In the genomic region with DNA sequence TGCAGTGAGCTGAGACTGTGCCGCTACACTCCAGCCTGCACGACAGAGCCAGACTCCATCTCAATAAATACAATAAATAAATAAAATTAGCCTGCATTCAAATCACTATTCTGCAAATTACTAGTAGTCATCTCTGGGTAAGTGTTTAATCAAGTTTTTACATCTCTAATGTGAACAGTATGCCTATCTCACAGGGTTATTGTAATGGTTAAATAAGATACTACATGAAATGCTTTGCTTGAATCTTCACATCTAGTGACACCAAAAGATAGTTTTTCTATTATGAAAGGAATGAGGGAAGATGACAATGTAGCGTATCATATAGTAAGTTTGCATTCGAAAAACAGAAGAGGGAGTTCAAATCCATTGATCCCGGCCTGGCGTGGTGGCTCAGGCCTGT, we compare ENCODE assay signal across 12 cellular contexts. TPM values are rescaled to one million over a fixed set of nuclear protein-coding genes. Genes with fewer than 3 reads are reported as not detected.
DNase-seq lines count a peak whose midpoint lies in the region; ATAC-seq and TF ChIP-seq lines count a peak whose summit lies in the region.
"Had no signal": no experiment of that assay in that cellular context is flagged by ENCODE, and none has a peak within 500 bp of the region (broad histone marks: within the 10 kb centered on the region; RNA-seq: fewer than 3 reads in every experiment).

No MANE protein-coding gene starts in this region.

- no peak for TF ChIP-seq CTCF in HFF-Myc (IDR thresholded peaks at IDR 0.05; ENCODE audit: low read depth, low read length, missing control alignments)
- no peak for TF ChIP-seq CTCF in nephron (IDR thresholded peaks at IDR 0.05; ENCODE audit: unreplicated experiment in 3 of 3)
- TF ChIP-seq CTCF in Peyer's patch (IDR thresholded peaks at IDR 0.05), result no peak

- no peak overlapping the region for H3K4me3 ChIP-seq in CD8-positive, alpha-beta memory T cell (ENCODE audit: low read length)
- H3K4me3 ChIP-seq in HFF-Myc (replicated peaks; ENCODE audit: low read depth, low read length) (peak overlapping the region; percentile 6), Peyer's patch (no peak overlapping the region)

- H3K27ac Mint-ChIP-seq in CD8-positive, alpha-beta memory T cell, result peak overlapping the region; percentile 3 to 96 (median 65)
- peak overlapping the region; percentile 44 for H3K27ac Mint-ChIP-seq in activated naive CD8-positive, alpha-beta T cell treated with anti-CD3 and anti-CD28 coated beads, Interleukin-2, amount 10 ng/mL, durations not matched to agents 7 days and 5 days
- H3K27ac Mint-ChIP-seq in nephron, result peak overlapping the region; percentile 56 to 88 (median 86)

- no peaks in the 10 kb centered on the region for H3K9me3 Mint-ChIP-seq in CD8-positive, alpha-beta memory T cell
- H3K9me3 Mint-ChIP-seq in activated naive CD8-positive, alpha-beta T cell treated with anti-CD3 and anti-CD28 coated beads, Interleukin-2, amount 10 ng/mL, durations not matched to agents 7 days and 5 days, result no peaks in the 10 kb centered on the region
- no peaks in the 10 kb centered on the region for H3K9me3 Mint-ChIP-seq in nephron

- peaks cover 42% of the 10 kb centered on the region for H3K36me3 ChIP-seq in CD8-positive, alpha-beta memory T cell (ENCODE audit: insufficient read depth, low read length)
- H3K36me3 ChIP-seq in Peyer's patch, result peaks cover 0 to 34% (median 0%) of the 10 kb centered on the region in 3 donors

- peaks cover 9 to 51% (median 13%) of the 10 kb centered on the region in 3 donors for H3K36me3 Mint-ChIP-seq in CD8-positive, alpha-beta memory T cell
- peaks cover 20% of the 10 kb centered on the region for H3K36me3 Mint-ChIP-seq in activated naive CD8-positive, alpha-beta T cell treated with anti-CD3 and anti-CD28 coated beads, Interleukin-2, amount 10 ng/mL, durations not matched to agents 7 days and 5 days
- peaks cover 51% of the 10 kb centered on the region for H3K36me3 Mint-ChIP-seq in nephron (ENCODE audit: low read depth)

- H3K27ac ChIP-seq in CD8-positive, alpha-beta memory T cell (ENCODE audit: low read depth, low read length), result no peak overlapping the region
- H3K27ac ChIP-seq in Peyer's patch, result no peak overlapping the region

- ATAC-seq in activated naive CD8-positive, alpha-beta T cell treated with anti-CD3 and anti-CD28 coated beads, Interleukin-2, amount 10 ng/mL, durations not matched to agents 7 days and 5 days (ENCODE audit: low read depth), result no peak
- ATAC-seq in HG03378 (IDR thresholded peaks at IDR 0.05; ENCODE audit: unreplicated experiment), result no peak
- ATAC-seq: sciatic nerve had no signal

- CTCF ChIA-PET in CD8-positive, alpha-beta memory T cell (lab: Charles Lee), result interaction anchor here (0.5 to 4.9 kb wide), 5 partner anchors 27 to 110 kb away, joined by 3 to 36 read pairs (median 5); a partner anchor contains a TSS

- DNase-seq in CD8-positive, alpha-beta memory T cell, result no peak
- DNase-seq in HFF-Myc (ENCODE audit: extremely low read depth, low read depth), result no peak
- DNase-seq in activated naive CD8-positive, alpha-beta T cell treated with anti-CD3 and anti-CD28 coated beads, Interleukin-2, amount 10 ng/mL, durations not matched to agents 7 days and 5 days, result no peak
- DNase-seq in Peyer's patch, result no peak
- DNase-seq in D341Med (ENCODE audit: low spot score), result no peak
- DNase-seq: activated CD4-positive, alpha-beta T cell treated with anti-CD3 and anti-CD28 coated beads, Interleukin-2, amount 50 U/mL, for 4 hours; dorsolateral prefrontal cortex; NCI-H1436 had no signal

- peaks cover 51% of the 10 kb centered on the region for H3K4me1 ChIP-seq in CD8-positive, alpha-beta memory T cell (ENCODE audit: insufficient read depth, low read length)
- peaks cover 0 to 17% (median 0%) of the 10 kb centered on the region in 4 donors for H3K4me1 ChIP-seq in Peyer's patch

- TF ChIP-seq POLR2A in Peyer's patch (IDR thresholded peaks at IDR 0.05), result no peak

- POLR2A ChIA-PET in CD8-positive, alpha-beta memory T cell (lab: Charles Lee), result interaction anchor here (0.7 kb wide), 1 partner anchor 68 kb away, joined by 3 read pairs; no protein-coding TSS in a partner anchor
- POLR2A ChIA-PET in activated naive CD8-positive, alpha-beta T cell treated with anti-CD3 and anti-CD28 coated beads, Interleukin-2, amount 10 ng/mL, durations not matched to agents 7 days and 5 days (lab: Charles Lee), result interaction anchor here (1.5 to 2.2 kb wide), 2 partner anchors 9 to 72 kb away, joined by 4 to 14 read pairs; no protein-coding TSS in a partner anchor

- H3K4me3 Mint-ChIP-seq in CD8-positive, alpha-beta memory T cell, result peak overlapping the region; percentile 44 to 96 (median 92)
- peak overlapping the region; percentile 51 for H3K4me3 Mint-ChIP-seq in activated naive CD8-positive, alpha-beta T cell treated with anti-CD3 and anti-CD28 coated beads, Interleukin-2, amount 10 ng/mL, durations not matched to agents 7 days and 5 days
- peak overlapping the region; percentile 91 to 96 (median 93) for H3K4me3 Mint-ChIP-seq in nephron

- peaks cover 0 to 3% of the 10 kb centered on the region in 2 donors for H3K27me3 Mint-ChIP-seq in CD8-positive, alpha-beta memory T cell
- H3K27me3 Mint-ChIP-seq in activated naive CD8-positive, alpha-beta T cell treated with anti-CD3 and anti-CD28 coated beads, Interleukin-2, amount 10 ng/mL, durations not matched to agents 7 days and 5 days, result no peaks in the 10 kb centered on the region
- no peaks in the 10 kb centered on the region for H3K27me3 Mint-ChIP-seq in nephron (ENCODE audit: low read depth)

- H3K27me3 ChIP-seq in CD8-positive, alpha-beta memory T cell (ENCODE audit: insufficient read depth, low read length, poor library complexity, severe bottlenecking), result no peaks in the 10 kb centered on the region
- H3K27me3 ChIP-seq in Peyer's patch, result no peaks in the 10 kb centered on the region
- H3K27me3 ChIP-seq: dorsolateral prefrontal cortex had no signal

- H3K9me3 ChIP-seq in CD8-positive, alpha-beta memory T cell (ENCODE audit: low read length), result no peaks in the 10 kb centered on the region
- no peaks in the 10 kb centered on the region for H3K9me3 ChIP-seq in Peyer's patch
- H3K9me3 ChIP-seq: thoracic aorta had no signal

- peaks cover 40 to 57% (median 57%) of the 10 kb centered on the region in 3 donors for H3K4me1 Mint-ChIP-seq in CD8-positive, alpha-beta memory T cell
- H3K4me1 Mint-ChIP-seq in activated naive CD8-positive, alpha-beta T cell treated with anti-CD3 and anti-CD28 coated beads, Interleukin-2, amount 10 ng/mL, durations not matched to agents 7 days and 5 days, result peaks cover 28% of the 10 kb centered on the region
- peaks cover 42% of the 10 kb centered on the region for H3K4me1 Mint-ChIP-seq in nephron

RNA-seq across cellular contexts. Expression of a gene that starts 2.1 kb away (rescaled TPM):
- total RNA-seq in CD8-positive, alpha-beta memory T cell, result 100 to 1,000 TPM; 269 to 272 TPM
- 214 TPM for polyA plus RNA-seq in CD8-positive, alpha-beta memory T cell
- 100 to 1,000 TPM; 164 to 166 TPM for total RNA-seq in activated naive CD8-positive, alpha-beta T cell treated with anti-CD3 and anti-CD28 coated beads, Interleukin-2, amount 10 ng/mL, durations not matched to agents 7 days and 5 days
- 100 to 1,000 TPM in 1 of 4 donors, 10 to 100 TPM in 3; 59.9 to 144 (median 78.1) TPM for total RNA-seq in Peyer's patch

RNA-seq across cellular contexts. Expression of a gene that starts 21.2 kb away (rescaled TPM):
- total RNA-seq in CD8-positive, alpha-beta memory T cell, result 10 to 100 TPM; 28.6 to 30.6 TPM
- polyA plus RNA-seq in CD8-positive, alpha-beta memory T cell, result 29.8 TPM
- total RNA-seq in activated naive CD8-positive, alpha-beta T cell treated with anti-CD3 and anti-CD28 coated beads, Interleukin-2, amount 10 ng/mL, durations not matched to agents 7 days and 5 days, result 10 to 100 TPM; 26.4 to 31.3 TPM
- 10 to 100 TPM; 18.6 to 37.1 (median 27.3) TPM for total RNA-seq in Peyer's patch

RNA-seq across cellular contexts. Expression of a gene that starts 21.3 kb away (rescaled TPM):
- 10 to 100 TPM; 87.0 to 88.1 TPM for total RNA-seq in CD8-positive, alpha-beta memory T cell
- polyA plus RNA-seq in CD8-positive, alpha-beta memory T cell, result 51.6 TPM
- 10 to 100 TPM; 23.8 to 24.0 TPM for total RNA-seq in activated naive CD8-positive, alpha-beta T cell treated with anti-CD3 and anti-CD28 coated beads, Interleukin-2, amount 10 ng/mL, durations not matched to agents 7 days and 5 days
- total RNA-seq in Peyer's patch, result 10 to 100 TPM in 1 of 4 donors, 1 to 10 TPM in 3; 4.5 to 19.0 (median 6.4) TPM

RNA-seq across cellular contexts. Expression of a gene that starts 28.5 kb away (rescaled TPM):
- total RNA-seq in CD8-positive, alpha-beta memory T cell, result 100 to 1,000 TPM; 288 to 296 TPM
- polyA plus RNA-seq in CD8-positive, alpha-beta memory T cell, result 304 TPM
- total RNA-seq in activated naive CD8-positive, alpha-beta T cell treated with anti-CD3 and anti-CD28 coated beads, Interleukin-2, amount 10 ng/mL, durations not matched to agents 7 days and 5 days, result 100 to 1,000 TPM; 146 to 153 TPM
- 100 to 1,000 TPM; 128 to 212 (median 199) TPM for total RNA-seq in Peyer's patch

RNA-seq across cellular contexts. Expression of a gene that starts 29.5 kb away (rescaled TPM):
- 100 to 1,000 TPM; 475 TPM for total RNA-seq in CD8-positive, alpha-beta memory T cell
- polyA plus RNA-seq in CD8-positive, alpha-beta memory T cell, result 785 TPM
- total RNA-seq in activated naive CD8-positive, alpha-beta T cell treated with anti-CD3 and anti-CD28 coated beads, Interleukin-2, amount 10 ng/mL, durations not matched to agents 7 days and 5 days, result 100 to 1,000 TPM; 248 to 276 TPM
- total RNA-seq in Peyer's patch, result 1,000 to 10,000 TPM in 2 of 4 donors, 100 to 1,000 TPM in 2; 175 to 1,520 (median 1,006) TPM
